8 cellular contexts compared by ENCODE assay signal in genomic region chr18:74196220-74197119, GRCh38. TPM values are rescaled to one million over a fixed set of nuclear protein-coding genes. Genes with fewer than 3 reads are reported as not detected.
DNase-seq lines count a peak whose midpoint lies in the region; ATAC-seq, FAIRE-seq and TF ChIP-seq lines count a peak whose summit lies in the region.

No MANE protein-coding gene starts in this region.

- TF ChIP-seq CTCF in A549 (IDR thresholded peaks at IDR 0.05) = peak; percentile 93

- H3K4me2 ChIP-seq in A549 = peak overlapping the region; percentile 70

- no peak for FAIRE-seq in A549 (lab: Jason Lieb, UNC)

- no peaks in the 10 kb centered on the region for H3K36me3 Mint-ChIP-seq in immature natural killer cell

- TF ChIP-seq RAD21 in A549 (conservative IDR thresholded peaks at IDR 0.05 in 1 of 2, IDR thresholded peaks at IDR 0.05 in 1 of 2) = peak; percentile 79 to 94

- peak overlapping the region; percentile 33; the same call in 2 of the 3 replicates for H3K4me3 ChIP-seq in A549

- peak overlapping the region in 3 of 6 donors; percentile 35 to 65 (median 48) for H3K27ac Mint-ChIP-seq in immature natural killer cell

- peak; percentile 65 to 77 for DNase-seq in A549 (ENCODE audit: low read depth in 1 of 2, low spot score in 1 of 2)
- DNase-seq in NCI-H1436 treated with DMSO at 0.1 percent for 48 hours (lab: John Stamatoyannopoulos, UW) = peak; percentile 17
- peak; percentile 13 for DNase-seq in T-helper 22 cell (ENCODE audit: low read depth)
- DNase-seq in T47D (ENCODE audit: low read depth in 1 of 2, low spot score in 1 of 2) = peak; percentile 53 to 73
- peak; percentile 52 to 69 (median 58) for DNase-seq in immature natural killer cell
- peak in 3 of 4 experiments; percentile 6 to 10 (median 10) for DNase-seq in stimulated activated CD4-positive, alpha-beta T cell treated with anti-CD3 and anti-CD28 coated beads, Interleukin-1b, Interleukin-23, amount 100 ng/mL, for 24 hours (ENCODE audit: low read depth in 4 of 4, low spot score in 1 of 4)

- no peaks in the 10 kb centered on the region for H3K9me3 ChIP-seq in A549

- no peaks in the 10 kb centered on the region for H3K9me3 Mint-ChIP-seq in immature natural killer cell

- H3K4me3 Mint-ChIP-seq in immature natural killer cell = peak overlapping the region; percentile 54 to 80 (median 77)

- peaks cover 10% of the 10 kb centered on the region for H3K4me1 ChIP-seq in A549

- H3K27me3 Mint-ChIP-seq in immature natural killer cell (ENCODE audit: low read depth in 3 of 3) = peaks cover 0 to 5% (median 4%) of the 10 kb centered on the region in 3 donors

- CTCF ChIA-PET in A549 (lab: Yijun Ruan, JAX) = interaction anchor here (0.8 to 4.3 kb wide), 13 partner anchors 9 to 297 kb away, joined by 3 to 62 read pairs (median 5); no protein-coding TSS in a partner anchor

- no peak for TF ChIP-seq EP300 in A549 (IDR thresholded peaks at IDR 0.05)

- in situ Hi-C loops in T47D (cut with HindIII; ENCODE audit: low pct_unique_long_range_greater_than_20kb, low sequenced_read_pairs) = no loop called here

- TF ChIP-seq POLR2A in A549 (IDR thresholded peaks at IDR 0.05; ENCODE audit: low read length) = no peak

- ATAC-seq in A549 = peak; percentile 80 to 89
- peak; percentile 90 for ATAC-seq in GM18502 (IDR thresholded peaks at IDR 0.05; ENCODE audit: poor library complexity, unreplicated experiment)
- peak; percentile 87 for ATAC-seq in HG02943 (IDR thresholded peaks at IDR 0.05; ENCODE audit: low read depth, unreplicated experiment)

- POLR2A ChIA-PET in A549 (lab: Yijun Ruan, JAX) = no interaction called here

- WGBS in A549 (ENCODE audit: missing lambda C conversion rate) = under 1% methylated on average over 9 of the region's 9 CpGs

- H3K27ac ChIP-seq in A549 = peak overlapping the region; percentile 71 to 84

- peaks cover 7 to 8% of the 10 kb centered on the region in 2 donors for H3K4me1 Mint-ChIP-seq in immature natural killer cell

TF ChIP-seq in A549, 52 proteins besides CTCF, POLR2A, EP300 and RAD21:
- TF ChIP-seq, protein P1, sequence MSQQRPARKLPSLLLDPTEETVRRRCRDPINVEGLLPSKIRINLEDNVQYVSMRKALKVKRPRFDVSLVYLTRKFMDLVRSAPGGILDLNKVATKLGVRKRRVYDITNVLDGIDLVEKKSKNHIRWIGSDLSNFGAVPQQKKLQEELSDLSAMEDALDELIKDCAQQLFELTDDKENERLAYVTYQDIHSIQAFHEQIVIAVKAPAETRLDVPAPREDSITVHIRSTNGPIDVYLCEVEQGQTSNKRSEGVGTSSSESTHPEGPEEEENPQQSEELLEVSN (IDR thresholded peaks at IDR 0.05; ENCODE audit: borderline replicate concordance, low read depth) = no peak
- peak; percentile 91 for TF ChIP-seq SMC3 (IDR thresholded peaks at IDR 0.05)

RNA-seq across cellular contexts. Expression of gene TIMM21, which starts 48.1 kb away (rescaled TPM):
- polyA plus RNA-seq in A549 (2011; rRNA removed) = 56.4 and 64.6 TPM in 2 replicates
- 38.8 and 41.7 TPM in 2 replicates for polyA plus RNA-seq in A549 (2012; cell fraction: cytosol; rRNA removed)
- 15.9 and 24.5 TPM in 2 replicates for polyA plus RNA-seq in A549 (2012; cell fraction: nucleus; rRNA removed)
- polyA plus RNA-seq in A549 (2017; fragmentation: RNase III; extraction: RNeasy Plus Mini Kit Qiagen cat#74134 plus additional on column Dnase treatment) = 52.3 to 64.1 TPM (median 61.4 TPM) in 3 replicates
- 17.4 and 25.1 TPM in 2 replicates for polyA minus RNA-seq in A549 (2011; rRNA and poly(A)+ RNA removed)
- 10 to 100 TPM; 11.6 to 28.3 (median 12.3) TPM for polyA plus RNA-seq in immature natural killer cell

RNA-seq across cellular contexts. Expression of gene FBXO15, which starts 48.8 kb away (rescaled TPM):
- polyA plus RNA-seq in A549 (2011; rRNA removed) = 1.7 and 2.3 TPM in 2 replicates
- 0.54 and 0.63 TPM in 2 replicates for polyA plus RNA-seq in A549 (2012; cell fraction: cytosol; rRNA removed)
- 0.71 and 1.9 TPM in 2 replicates for polyA plus RNA-seq in A549 (2012; cell fraction: nucleus; rRNA removed)
- polyA plus RNA-seq in A549 (2017; fragmentation: RNase III; extraction: RNeasy Plus Mini Kit Qiagen cat#74134 plus additional on column Dnase treatment) = 0.83 to 1.4 TPM (median 1.3 TPM) in 3 replicates
- 1.5 and 2.3 TPM in 2 replicates for polyA minus RNA-seq in A549 (2011; rRNA and poly(A)+ RNA removed)
- 1 to 10 TPM in 1 of 3 donors, under 1 TPM in 1, not detected in 1; 0.44 to 2.0 TPM for polyA plus RNA-seq in immature natural killer cell

Comparison
In these comparisons a context has a peak if more than half of its experiments do, and no peak if none do; other contexts are left out.
1. Peak in every context shown above with its lines: DNase-seq, ATAC-seq, H3K4me3 ChIP-seq and H3K27ac ChIP-seq.
2. DNase-seq: peak in every context shown above with its lines; median percentile 71 in A549; 63 in T47D; 58 in immature natural killer cell; 17 in NCI-H1436 treated with DMSO at 0.1 percent for 48 hours; 13 in T-helper 22 cell; 10 in stimulated activated CD4-positive, alpha-beta T cell treated with anti-CD3 and anti-CD28 coated beads, Interleukin-1b, Interleukin-23, amount 100 ng/mL, for 24 hours.